In the genomic region with DNA sequence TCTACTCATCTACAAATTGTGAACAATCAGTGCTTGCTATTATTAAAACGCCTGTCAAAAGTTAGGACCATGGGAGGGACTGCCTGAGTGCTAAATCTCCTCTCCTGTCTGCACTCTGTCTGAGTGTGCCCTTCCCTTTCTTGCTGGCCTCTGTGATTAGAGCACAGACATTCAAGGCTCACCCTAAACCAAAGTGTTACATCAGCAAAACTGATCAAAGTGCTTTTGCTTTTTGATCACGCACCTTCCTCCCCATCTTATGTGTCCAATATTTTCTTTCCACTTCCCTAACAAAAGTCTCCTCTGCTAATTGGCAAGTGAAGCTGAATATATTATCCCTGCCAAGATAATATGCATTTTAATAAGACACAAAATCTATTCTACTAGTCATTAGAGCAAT, we compare ENCODE assay signal across 8 cellular contexts.
"Had no signal": no experiment of that assay in that cellular context is flagged by ENCODE, and none has a peak within 500 bp of the region (broad histone marks: within the 10 kb centered on the region; RNA-seq: fewer than 3 reads in every experiment).

No MANE protein-coding gene starts in this region.

- H2AFZ ChIP-seq: GM23338 had no signal

- ATAC-seq: GM23338 had no signal

- H3K9ac ChIP-seq: KMS-11 had no signal

- H3K27ac ChIP-seq: KMS-11 had no signal

- H3K4me2 ChIP-seq: GM23338, KMS-11 had no signal

- FAIRE-seq: H1, H54, HTR-8/SVneo had no signal

- DNase-seq: H9, HCEC 1CT, KBM-7 had no signal

- H3K4me3 ChIP-seq: GM23338 had no signal
